ENCODE assay signal across 14 cellular contexts in the genomic region with DNA sequence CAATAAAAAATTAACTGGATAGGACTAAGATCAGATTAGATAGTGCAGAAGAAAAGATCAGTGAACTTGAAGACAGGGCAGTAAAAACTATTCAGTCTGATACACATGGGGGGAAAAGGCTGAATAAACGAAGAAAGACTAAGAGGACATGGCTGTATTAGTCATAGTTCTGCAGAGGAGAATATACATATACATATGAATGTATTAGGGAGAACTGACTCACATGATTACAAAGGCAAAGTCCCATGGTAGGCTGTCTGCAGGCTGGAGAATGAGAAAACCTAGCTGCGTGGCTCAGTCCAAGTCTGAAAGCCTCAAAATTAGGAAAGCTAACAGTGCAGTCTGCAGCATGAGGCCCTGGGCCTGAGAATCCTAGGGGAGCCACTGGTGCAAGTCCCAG.
DNase-seq lines count a peak whose midpoint lies in the region; ATAC-seq and TF ChIP-seq lines count a peak whose summit lies in the region.
"Had no signal": no experiment of that assay in that cellular context is flagged by ENCODE, and none has a peak within 500 bp of the region (broad histone marks: within the 10 kb centered on the region; RNA-seq: fewer than 3 reads in every experiment).

No MANE protein-coding gene starts in this region.

- intact Hi-C loops in activated CD4-positive, alpha-beta T cell treated with anti-CD3 and anti-CD28 coated beads for 36 hours (cut with DNase I, micrococcal nuclease), result no loop called here
- intact Hi-C loops in esophagus squamous epithelium (cut with DNase I), result no loop called here

- H3K27me3 ChIP-seq in foreskin keratinocyte (no peaks in the 10 kb centered on the region), endodermal cell (ENCODE audit: control insufficient read depth, insufficient read depth, low read length, poor library complexity, severe bottlenecking) (no peaks in the 10 kb centered on the region), esophagus squamous epithelium (no peaks in the 10 kb centered on the region)

- no peak for DNase-seq in activated CD4-positive, alpha-beta T cell treated with anti-CD3 and anti-CD28 coated beads for 36 hours
- DNase-seq in activated CD4-positive, alpha-beta T cell treated with anti-CD3 and anti-CD28 coated beads, Interleukin-2, amount 10 ng/mL, durations not matched to agents 7 days and 5 days, result no peak
- DNase-seq in foreskin keratinocyte (peak in 1 of 2 donors; percentile 32), RPMI8226 (no peak), endodermal cell (no peak), esophagus squamous epithelium (lab: John Stamatoyannopoulos, UW) (no peak)
- no peak for DNase-seq in stimulated activated effector memory CD8-positive, alpha-beta T cell treated with anti-CD3 and anti-CD28 coated beads, Interleukin-12 subunit alpha, Interleukin-12 subunit beta, amount 100 ng/mL, for 72 hours (ENCODE audit: low spot score in 2 of 2)
- DNase-seq: CD8-positive, alpha-beta T cell; COR-L47; HCEC 1CT; HFFc6 had no signal

- no peaks in the 10 kb centered on the region for H3K36me3 Mint-ChIP-seq in activated CD4-positive, alpha-beta T cell treated with anti-CD3 and anti-CD28 coated beads for 36 hours (ENCODE audit: low read depth)
- no peaks in the 10 kb centered on the region for H3K36me3 Mint-ChIP-seq in activated CD4-positive, alpha-beta T cell treated with anti-CD3 and anti-CD28 coated beads, Interleukin-2, amount 10 ng/mL, durations not matched to agents 7 days and 5 days (ENCODE audit: low read depth)
- no peaks in the 10 kb centered on the region for H3K36me3 Mint-ChIP-seq in activated T-helper 17 cell treated with anti-CD3 and anti-CD28 coated beads, Interleukin-2, amount 50 U/mL, for 72 hours (ENCODE audit: low read depth)
- no peaks in the 10 kb centered on the region for H3K36me3 Mint-ChIP-seq in stimulated activated effector memory CD8-positive, alpha-beta T cell treated with anti-CD3 and anti-CD28 coated beads, Interleukin-12 subunit alpha, Interleukin-12 subunit beta, amount 100 ng/mL, for 72 hours
- no peaks in the 10 kb centered on the region for H3K36me3 Mint-ChIP-seq in endodermal cell (ENCODE audit: low read depth)
- H3K36me3 Mint-ChIP-seq: CD14-positive monocyte; CD8-positive, alpha-beta T cell had no signal

- H3K27ac ChIP-seq in foreskin keratinocyte, result no peak overlapping the region
- H3K27ac ChIP-seq in endodermal cell (ENCODE audit: low read depth, low read length), result no peak overlapping the region
- H3K27ac ChIP-seq in esophagus squamous epithelium, result peak overlapping the region in 1 of 4 donors; percentile 39
- H3K27ac ChIP-seq: 22Rv1 had no signal

- ATAC-seq in activated CD4-positive, alpha-beta T cell treated with anti-CD3 and anti-CD28 coated beads for 36 hours, result peak; percentile 78
- peak; percentile 65 for ATAC-seq in activated T-helper 17 cell treated with anti-CD3 and anti-CD28 coated beads, Interleukin-2, amount 50 U/mL, for 72 hours (replicated peaks)
- ATAC-seq in foreskin keratinocyte, result peak; percentile 64
- peak; percentile 52 for ATAC-seq in stimulated activated effector memory CD8-positive, alpha-beta T cell treated with anti-CD3 and anti-CD28 coated beads, Interleukin-12 subunit alpha, Interleukin-12 subunit beta, amount 100 ng/mL, for 72 hours
- ATAC-seq: CD8-positive, alpha-beta T cell had no signal

- no peak for TF ChIP-seq POLR2A in esophagus squamous epithelium (IDR thresholded peaks at IDR 0.05)

- H3K9me3 Mint-ChIP-seq in activated CD4-positive, alpha-beta T cell treated with anti-CD3 and anti-CD28 coated beads for 36 hours (ENCODE audit: low read depth), result no peaks in the 10 kb centered on the region
- no peaks in the 10 kb centered on the region for H3K9me3 Mint-ChIP-seq in activated CD4-positive, alpha-beta T cell treated with anti-CD3 and anti-CD28 coated beads, Interleukin-2, amount 10 ng/mL, durations not matched to agents 7 days and 5 days
- no peaks in the 10 kb centered on the region for H3K9me3 Mint-ChIP-seq in activated T-helper 17 cell treated with anti-CD3 and anti-CD28 coated beads, Interleukin-2, amount 50 U/mL, for 72 hours
- H3K9me3 Mint-ChIP-seq in stimulated activated effector memory CD8-positive, alpha-beta T cell treated with anti-CD3 and anti-CD28 coated beads, Interleukin-12 subunit alpha, Interleukin-12 subunit beta, amount 100 ng/mL, for 72 hours, result no peaks in the 10 kb centered on the region
- no peaks in the 10 kb centered on the region for H3K9me3 Mint-ChIP-seq in endodermal cell
- H3K9me3 Mint-ChIP-seq: CD8-positive, alpha-beta T cell had no signal

- H3K27ac Mint-ChIP-seq in activated CD4-positive, alpha-beta T cell treated with anti-CD3 and anti-CD28 coated beads for 36 hours, result no peak overlapping the region
- no peak overlapping the region for H3K27ac Mint-ChIP-seq in activated CD4-positive, alpha-beta T cell treated with anti-CD3 and anti-CD28 coated beads, Interleukin-2, amount 10 ng/mL, durations not matched to agents 7 days and 5 days
- no peak overlapping the region for H3K27ac Mint-ChIP-seq in activated T-helper 17 cell treated with anti-CD3 and anti-CD28 coated beads, Interleukin-2, amount 50 U/mL, for 72 hours
- no peak overlapping the region for H3K27ac Mint-ChIP-seq in stimulated activated effector memory CD8-positive, alpha-beta T cell treated with anti-CD3 and anti-CD28 coated beads, Interleukin-12 subunit alpha, Interleukin-12 subunit beta, amount 100 ng/mL, for 72 hours
- H3K27ac Mint-ChIP-seq in endodermal cell, result no peak overlapping the region
- H3K27ac Mint-ChIP-seq: CD14-positive monocyte; CD8-positive, alpha-beta T cell; HFFc6 had no signal

- POLR2A ChIA-PET in activated CD4-positive, alpha-beta T cell treated with anti-CD3 and anti-CD28 coated beads for 36 hours (lab: Charles Lee), result interaction anchor here (0.6 kb wide), 1 partner anchor 54 kb away, joined by 6 read pairs; no protein-coding TSS in a partner anchor
- POLR2A ChIA-PET in activated CD4-positive, alpha-beta T cell treated with anti-CD3 and anti-CD28 coated beads, Interleukin-2, amount 10 ng/mL, durations not matched to agents 7 days and 5 days (lab: Charles Lee), result no interaction called here

- H3K9ac ChIP-seq in endodermal cell (ENCODE audit: extremely low read depth, low read length, poor library complexity, severe bottlenecking), result no peak overlapping the region

- no peaks in the 10 kb centered on the region for H3K4me1 Mint-ChIP-seq in activated CD4-positive, alpha-beta T cell treated with anti-CD3 and anti-CD28 coated beads for 36 hours
- H3K4me1 Mint-ChIP-seq in activated CD4-positive, alpha-beta T cell treated with anti-CD3 and anti-CD28 coated beads, Interleukin-2, amount 10 ng/mL, durations not matched to agents 7 days and 5 days, result peaks cover 3% of the 10 kb centered on the region
- no peaks in the 10 kb centered on the region for H3K4me1 Mint-ChIP-seq in activated T-helper 17 cell treated with anti-CD3 and anti-CD28 coated beads, Interleukin-2, amount 50 U/mL, for 72 hours
- no peaks in the 10 kb centered on the region for H3K4me1 Mint-ChIP-seq in stimulated activated effector memory CD8-positive, alpha-beta T cell treated with anti-CD3 and anti-CD28 coated beads, Interleukin-12 subunit alpha, Interleukin-12 subunit beta, amount 100 ng/mL, for 72 hours
- no peaks in the 10 kb centered on the region for H3K4me1 Mint-ChIP-seq in endodermal cell
- H3K4me1 Mint-ChIP-seq: CD14-positive monocyte had no signal

- H3K36me3 ChIP-seq in endodermal cell (ENCODE audit: control insufficient read depth, insufficient read depth, low read length), result no peaks in the 10 kb centered on the region
- no peaks in the 10 kb centered on the region for H3K36me3 ChIP-seq in esophagus squamous epithelium

- no peak overlapping the region for H3K4me3 Mint-ChIP-seq in activated CD4-positive, alpha-beta T cell treated with anti-CD3 and anti-CD28 coated beads for 36 hours
- no peak overlapping the region for H3K4me3 Mint-ChIP-seq in activated CD4-positive, alpha-beta T cell treated with anti-CD3 and anti-CD28 coated beads, Interleukin-2, amount 10 ng/mL, durations not matched to agents 7 days and 5 days
- no peak overlapping the region for H3K4me3 Mint-ChIP-seq in activated T-helper 17 cell treated with anti-CD3 and anti-CD28 coated beads, Interleukin-2, amount 50 U/mL, for 72 hours
- H3K4me3 Mint-ChIP-seq in stimulated activated effector memory CD8-positive, alpha-beta T cell treated with anti-CD3 and anti-CD28 coated beads, Interleukin-12 subunit alpha, Interleukin-12 subunit beta, amount 100 ng/mL, for 72 hours, result no peak overlapping the region
- H3K4me3 Mint-ChIP-seq in endodermal cell, result no peak overlapping the region
- H3K4me3 Mint-ChIP-seq: CD14-positive monocyte; CD8-positive, alpha-beta T cell; HFFc6 had no signal

- no peaks in the 10 kb centered on the region for H3K9me3 ChIP-seq in endodermal cell (ENCODE audit: control insufficient read depth, low read length)
- no peaks in the 10 kb centered on the region for H3K9me3 ChIP-seq in esophagus squamous epithelium

- TF ChIP-seq CTCF in foreskin keratinocyte (conservative IDR thresholded peaks at IDR 0.05) (no peak), endodermal cell (conservative IDR thresholded peaks at IDR 0.05) (no peak), esophagus squamous epithelium (IDR thresholded peaks at IDR 0.05) (no peak)

- H3K4me3 ChIP-seq in endodermal cell (ENCODE audit: low read length), result no peak overlapping the region
- no peak overlapping the region for H3K4me3 ChIP-seq in esophagus squamous epithelium

- H3K4me1 ChIP-seq in foreskin keratinocyte, result no peaks in the 10 kb centered on the region
- H3K4me1 ChIP-seq in endodermal cell (ENCODE audit: control insufficient read depth, insufficient read depth, low read length), result no peaks in the 10 kb centered on the region
- H3K4me1 ChIP-seq in esophagus squamous epithelium, result no peaks in the 10 kb centered on the region

- WGBS in endodermal cell (ENCODE audit: insufficient coverage in 1 of 2, insufficient read length in 1 of 2), 2 experiments, result 76 to 85% methylated on average over 1 to 2 of the region's 2 CpGs
- WGBS in esophagus squamous epithelium, 2 donors, result 51 to 66% methylated on average over 2 of the region's 2 CpGs

- H3K27me3 Mint-ChIP-seq in activated CD4-positive, alpha-beta T cell treated with anti-CD3 and anti-CD28 coated beads for 36 hours, result peaks cover 7% of the 10 kb centered on the region
- H3K27me3 Mint-ChIP-seq in activated CD4-positive, alpha-beta T cell treated with anti-CD3 and anti-CD28 coated beads, Interleukin-2, amount 10 ng/mL, durations not matched to agents 7 days and 5 days, result peaks cover 10% of the 10 kb centered on the region
- peaks cover 4% of the 10 kb centered on the region for H3K27me3 Mint-ChIP-seq in activated T-helper 17 cell treated with anti-CD3 and anti-CD28 coated beads, Interleukin-2, amount 50 U/mL, for 72 hours
- peaks cover 3% of the 10 kb centered on the region for H3K27me3 Mint-ChIP-seq in endodermal cell (ENCODE audit: insufficient read depth)

- CTCF ChIA-PET in activated CD4-positive, alpha-beta T cell treated with anti-CD3 and anti-CD28 coated beads for 36 hours (lab: Charles Lee), result interaction anchor here (1.0 to 1.5 kb wide), 4 partner anchors 15 to 149 kb away, joined by 3 to 5 read pairs (median 3); no protein-coding TSS in a partner anchor
- CTCF ChIA-PET in activated CD4-positive, alpha-beta T cell treated with anti-CD3 and anti-CD28 coated beads, Interleukin-2, amount 10 ng/mL, durations not matched to agents 7 days and 5 days (lab: Charles Lee), result no interaction called here
